20 cellular contexts compared by ENCODE assay signal in genomic region chr17:34692932-34693331, GRCh38.
DNase-seq lines count a peak whose midpoint lies in the region; FAIRE-seq and TF ChIP-seq lines count a peak whose summit lies in the region.
"Had no signal": no experiment of that assay in that cellular context is flagged by ENCODE, and none has a peak within 500 bp of the region (broad histone marks: within the 10 kb centered on the region; RNA-seq: fewer than 3 reads in every experiment).

No MANE protein-coding gene starts in this region.

- in situ Hi-C loops in mammary epithelial cell (cut with MboI; ENCODE audit: low sequenced_read_pairs in 2 of 2), result no loop called here

- no peak for TF ChIP-seq POLR2A in breast epithelium (IDR thresholded peaks at IDR 0.05)

- TF ChIP-seq CTCF in mammary epithelial cell (conservative IDR thresholded peaks at IDR 0.05 in 1 of 2, IDR thresholded peaks at IDR 0.05 in 1 of 2; ENCODE audit: extremely low read depth in 1 of 2, insufficient read depth in 1 of 2, low read depth in 1 of 2, low read length in 2 of 2), result no peak
- TF ChIP-seq CTCF in breast epithelium (IDR thresholded peaks at IDR 0.05), result no peak
- no peak for TF ChIP-seq CTCF in RWPE1 (conservative IDR thresholded peaks at IDR 0.05; ENCODE audit: low read depth)
- TF ChIP-seq CTCF in epithelial cell of esophagus (IDR thresholded peaks at IDR 0.05; ENCODE audit: insufficient read depth, low read depth, low read length, missing control alignments), result no peak
- no peak for TF ChIP-seq CTCF in WERI-Rb-1 (IDR thresholded peaks at IDR 0.05; ENCODE audit: low read depth, low read length)

- no TSS peak for BruUV-seq in mammary epithelial cell (replicated peaks; lab: Mats Ljungman, UMichigan)

- H3K27me3 ChIP-seq in mammary epithelial cell (ENCODE audit: insufficient read depth, low read length), result no peaks in the 10 kb centered on the region
- no peaks in the 10 kb centered on the region for H3K27me3 ChIP-seq in breast epithelium
- H3K27me3 ChIP-seq in small intestine (ENCODE audit: control insufficient read depth in 2 of 2, insufficient read depth in 2 of 2, low read length in 2 of 2), result peaks cover 0 to 5% of the 10 kb centered on the region in 2 donors
- no peaks in the 10 kb centered on the region for H3K27me3 ChIP-seq in WERI-Rb-1 (ENCODE audit: insufficient read depth, low read depth, severe bottlenecking)

- intact Hi-C loops in mammary epithelial cell (cut with micrococcal nuclease) (no loop called here), breast epithelium (cut with DNase I; ENCODE audit: low total_unique reads) (no loop called here)

- POLR2A ChIA-PET in RWPE1 (lab: Yijun Ruan, JAX; ENCODE audit: low non-redundant PET), result no interaction called here

- H3K27ac ChIP-seq in mammary epithelial cell (ENCODE audit: insufficient read depth, low read depth, low read length) (no peak overlapping the region), breast epithelium (no peak overlapping the region), RWPE1 (no peak overlapping the region), small intestine (ENCODE audit: low read depth in 1 of 2, low read length in 1 of 2) (no peak overlapping the region), WERI-Rb-1 (no peak overlapping the region)

- H3K4me1 ChIP-seq in mammary epithelial cell (ENCODE audit: insufficient read depth, low read length), result no peaks in the 10 kb centered on the region
- no peaks in the 10 kb centered on the region for H3K4me1 ChIP-seq in breast epithelium
- H3K4me1 ChIP-seq in small intestine (ENCODE audit: control insufficient read depth in 2 of 2, insufficient read depth in 1 of 2, low read depth in 1 of 2, low read length in 1 of 2), result no peaks in the 10 kb centered on the region

- 0% methylated on average over 1 of the region's 1 CpG for WGBS in mammary epithelial cell (ENCODE audit: low coverage, missing lambda C conversion rate)
- WGBS in small intestine, 3 donors, result 9 to 53% (median 27%) methylated on average over 1 of the region's 1 CpG

- no peaks in the 10 kb centered on the region for H4K20me1 ChIP-seq in mammary epithelial cell (ENCODE audit: insufficient read depth, low read length)

- no peaks in the 10 kb centered on the region for H3K9me3 ChIP-seq in mammary epithelial cell (replicated peaks; ENCODE audit: insufficient read depth, low read length)
- H3K9me3 ChIP-seq in breast epithelium, result no peaks in the 10 kb centered on the region
- H3K9me3 ChIP-seq in small intestine (ENCODE audit: control insufficient read depth, low read depth), result no peaks in the 10 kb centered on the region
- H3K9me3 ChIP-seq in WERI-Rb-1 (ENCODE audit: severe bottlenecking), result no peaks in the 10 kb centered on the region
- H3K9me3 ChIP-seq: MG63 had no signal

- H3K9ac ChIP-seq in mammary epithelial cell (ENCODE audit: insufficient read depth, low read length), result no peak overlapping the region

- H3K36me3 ChIP-seq in mammary epithelial cell (ENCODE audit: insufficient read depth, low read length) (no peaks in the 10 kb centered on the region), breast epithelium (no peaks in the 10 kb centered on the region), small intestine (ENCODE audit: control insufficient read depth in 2 of 2, insufficient read depth in 2 of 2, low read length in 2 of 2) (no peaks in the 10 kb centered on the region), WERI-Rb-1 (no peaks in the 10 kb centered on the region)
- H3K36me3 ChIP-seq: MG63 had no signal

- H3K4me2 ChIP-seq in mammary epithelial cell (ENCODE audit: insufficient read depth, low read depth, low read length), result no peak overlapping the region

- dilution Hi-C loops in mammary epithelial cell (cut with HindIII; ENCODE audit: low sequenced_read_pairs), result no loop called here

- no peaks in the 10 kb centered on the region for H3K79me2 ChIP-seq in mammary epithelial cell (ENCODE audit: insufficient read depth, low read length)

- H2AFZ ChIP-seq in mammary epithelial cell (ENCODE audit: low read depth, low read length), result no peak overlapping the region

- DNase-seq in mammary epithelial cell (peak; percentile 35), breast epithelium (ENCODE audit: low spot score in 2 of 2) (no peak), RWPE1 (ENCODE audit: low spot score) (peak; percentile 64), epithelial cell of esophagus (ENCODE audit: low read depth) (peak; percentile 46), small intestine (peak; percentile 12), WERI-Rb-1 (no peak), NCI-H1694 (lab: John Stamatoyannopoulos, UW) (no peak), GOT3 (lab: John Stamatoyannopoulos, UW) (no peak)
- DNase-seq: Calu3; CD4-positive, alpha-beta T cell; Kasumi-1; MG63; NCI-H1092; NCI-H1436 treated with DMSO at 0.1 percent for 48 hours; NCI-H2081; NCI-H446 treated with DMSO at 0.1 percent for 48 hours; NK-92 treated with Interleukin-12 subunit alpha and Interleukin-12 subunit beta, amount 100 ng/mL, for 24 hours had no signal

- CTCF ChIA-PET in mammary epithelial cell (lab: Charles Lee; ENCODE audit: low non-redundant PET), result interaction anchor here (0.6 kb wide), 2 partner anchors 152 to 1276 kb away, joined by 3 to 4 read pairs; no protein-coding TSS in a partner anchor
- CTCF ChIA-PET in RWPE1 (lab: Yijun Ruan, JAX), result interaction anchor here (0.5 to 0.8 kb wide), 2 partner anchors 67 to 76 kb away, joined by 3 to 4 read pairs; no protein-coding TSS in a partner anchor

- H3K4me3 ChIP-seq in mammary epithelial cell (replicated peaks in 1 of 3; ENCODE audit: insufficient read depth in 1 of 3, low read depth in 2 of 3, low read length in 3 of 3) (no peak overlapping the region), breast epithelium (no peak overlapping the region), epithelial cell of esophagus (ENCODE audit: low read length) (no peak overlapping the region), small intestine (ENCODE audit: low read depth in 1 of 2, low read length in 2 of 2) (no peak overlapping the region), WERI-Rb-1 (ENCODE audit: low read depth, low read length) (no peak overlapping the region)
- H3K4me3 ChIP-seq: MG63 had no signal

- FAIRE-seq in small intestine (lab: Jason Lieb, UNC), result no peak
- FAIRE-seq: A204.1, H54, RCC 7860 had no signal

Comparison
In these comparisons a context has a peak if more than half of its experiments do, and no peak if none do; other contexts are left out.
1. DNase-seq: peak in mammary epithelial cell (single experiment), RWPE1 (single experiment), epithelial cell of esophagus (single experiment) and small intestine (single experiment); none in breast epithelium (0 of 2), WERI-Rb-1 (single experiment), NCI-H1694 (single experiment) and GOT3 (single experiment).